1 cellular context compared by ENCODE assay signal in the genomic region with DNA sequence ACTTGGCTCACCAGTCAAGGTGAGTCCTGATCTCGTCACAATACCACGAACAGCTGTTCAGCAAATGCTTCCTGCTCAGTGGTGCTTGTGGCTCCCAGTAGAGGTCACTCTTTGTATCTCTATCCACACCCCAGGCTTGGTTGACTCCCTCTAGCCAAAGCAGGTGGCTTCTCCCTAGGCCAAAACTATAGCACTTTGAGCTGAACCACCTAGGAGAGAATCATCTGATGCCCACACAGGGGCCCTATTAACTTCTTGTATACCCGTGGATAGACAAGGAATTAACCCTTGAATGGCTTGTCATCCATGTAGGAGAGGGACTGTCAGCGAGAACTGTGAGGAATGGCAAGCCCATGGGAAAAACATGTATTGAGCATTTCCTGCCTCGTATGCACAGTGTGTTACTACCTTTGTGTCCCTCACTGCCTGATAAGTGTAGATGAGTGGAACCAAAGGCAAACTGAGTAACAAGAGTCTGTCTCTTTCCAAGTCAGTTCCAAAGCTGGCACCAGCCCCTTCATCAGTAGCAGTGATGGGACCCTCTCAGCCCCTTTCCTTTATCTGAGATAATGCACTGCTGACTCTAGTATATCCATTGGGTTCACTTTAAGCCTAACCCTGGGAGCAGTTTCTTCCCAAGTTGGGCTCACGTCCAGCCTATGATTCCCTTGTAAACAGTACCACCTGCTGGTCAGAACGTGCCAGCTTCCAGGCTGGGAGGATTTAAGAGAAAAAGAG.
TF ChIP-seq lines count a peak whose summit lies in the region.

No MANE protein-coding gene starts in this region.

TF ChIP-seq in K562, 482 proteins besides CTCF, POLR2A, EP300 and RAD21 (continued from another document):
- TF ChIP-seq, protein P1, sequence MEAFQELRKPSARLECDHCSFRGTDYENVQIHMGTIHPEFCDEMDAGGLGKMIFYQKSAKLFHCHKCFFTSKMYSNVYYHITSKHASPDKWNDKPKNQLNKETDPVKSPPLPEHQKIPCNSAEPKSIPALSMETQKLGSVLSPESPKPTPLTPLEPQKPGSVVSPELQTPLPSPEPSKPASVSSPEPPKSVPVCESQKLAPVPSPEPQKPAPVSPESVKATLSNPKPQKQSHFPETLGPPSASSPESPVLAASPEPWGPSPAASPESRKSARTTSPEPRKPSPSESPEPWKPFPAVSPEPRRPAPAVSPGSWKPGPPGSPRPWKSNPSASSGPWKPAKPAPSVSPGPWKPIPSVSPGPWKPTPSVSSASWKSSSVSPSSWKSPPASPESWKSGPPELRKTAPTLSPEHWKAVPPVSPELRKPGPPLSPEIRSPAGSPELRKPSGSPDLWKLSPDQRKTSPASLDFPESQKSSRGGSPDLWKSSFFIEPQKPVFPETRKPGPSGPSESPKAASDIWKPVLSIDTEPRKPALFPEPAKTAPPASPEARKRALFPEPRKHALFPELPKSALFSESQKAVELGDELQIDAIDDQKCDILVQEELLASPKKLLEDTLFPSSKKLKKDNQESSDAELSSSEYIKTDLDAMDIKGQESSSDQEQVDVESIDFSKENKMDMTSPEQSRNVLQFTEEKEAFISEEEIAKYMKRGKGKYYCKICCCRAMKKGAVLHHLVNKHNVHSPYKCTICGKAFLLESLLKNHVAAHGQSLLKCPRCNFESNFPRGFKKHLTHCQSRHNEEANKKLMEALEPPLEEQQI (IDR thresholded peaks at IDR 0.05) = no peak
- TF ChIP-seq, protein P2, sequence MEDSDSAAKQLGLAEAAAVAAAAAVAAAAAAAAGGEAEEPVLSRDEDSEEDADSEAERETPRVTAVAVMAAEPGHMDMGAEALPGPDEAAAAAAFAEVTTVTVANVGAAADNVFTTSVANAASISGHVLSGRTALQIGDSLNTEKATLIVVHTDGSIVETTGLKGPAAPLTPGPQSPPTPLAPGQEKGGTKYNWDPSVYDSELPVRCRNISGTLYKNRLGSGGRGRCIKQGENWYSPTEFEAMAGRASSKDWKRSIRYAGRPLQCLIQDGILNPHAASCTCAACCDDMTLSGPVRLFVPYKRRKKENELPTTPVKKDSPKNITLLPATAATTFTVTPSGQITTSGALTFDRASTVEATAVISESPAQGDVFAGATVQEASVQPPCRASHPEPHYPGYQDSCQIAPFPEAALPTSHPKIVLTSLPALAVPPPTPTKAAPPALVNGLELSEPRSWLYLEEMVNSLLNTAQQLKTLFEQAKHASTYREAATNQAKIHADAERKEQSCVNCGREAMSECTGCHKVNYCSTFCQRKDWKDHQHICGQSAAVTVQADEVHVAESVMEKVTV (CRISPR knock-in tag; IDR thresholded peaks at IDR 0.05) = peak; percentile 72
- TF ChIP-seq, protein P3, sequence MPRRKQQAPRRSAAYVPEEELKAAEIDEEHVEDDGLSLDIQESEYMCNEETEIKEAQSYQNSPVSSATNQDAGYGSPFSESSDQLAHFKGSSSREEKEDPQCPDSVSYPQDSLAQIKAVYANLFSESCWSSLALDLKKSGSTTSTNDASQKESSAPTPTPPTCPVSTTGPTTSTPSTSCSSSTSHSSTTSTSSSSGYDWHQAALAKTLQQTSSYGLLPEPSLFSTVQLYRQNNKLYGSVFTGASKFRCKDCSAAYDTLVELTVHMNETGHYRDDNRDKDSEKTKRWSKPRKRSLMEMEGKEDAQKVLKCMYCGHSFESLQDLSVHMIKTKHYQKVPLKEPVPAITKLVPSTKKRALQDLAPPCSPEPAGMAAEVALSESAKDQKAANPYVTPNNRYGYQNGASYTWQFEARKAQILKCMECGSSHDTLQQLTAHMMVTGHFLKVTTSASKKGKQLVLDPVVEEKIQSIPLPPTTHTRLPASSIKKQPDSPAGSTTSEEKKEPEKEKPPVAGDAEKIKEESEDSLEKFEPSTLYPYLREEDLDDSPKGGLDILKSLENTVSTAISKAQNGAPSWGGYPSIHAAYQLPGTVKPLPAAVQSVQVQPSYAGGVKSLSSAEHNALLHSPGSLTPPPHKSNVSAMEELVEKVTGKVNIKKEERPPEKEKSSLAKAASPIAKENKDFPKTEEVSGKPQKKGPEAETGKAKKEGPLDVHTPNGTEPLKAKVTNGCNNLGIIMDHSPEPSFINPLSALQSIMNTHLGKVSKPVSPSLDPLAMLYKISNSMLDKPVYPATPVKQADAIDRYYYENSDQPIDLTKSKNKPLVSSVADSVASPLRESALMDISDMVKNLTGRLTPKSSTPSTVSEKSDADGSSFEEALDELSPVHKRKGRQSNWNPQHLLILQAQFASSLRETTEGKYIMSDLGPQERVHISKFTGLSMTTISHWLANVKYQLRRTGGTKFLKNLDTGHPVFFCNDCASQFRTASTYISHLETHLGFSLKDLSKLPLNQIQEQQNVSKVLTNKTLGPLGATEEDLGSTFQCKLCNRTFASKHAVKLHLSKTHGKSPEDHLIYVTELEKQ (CRISPR knock-in tag; IDR thresholded peaks at IDR 0.05) = no peak
- TF ChIP-seq JUND (IDR thresholded peaks at IDR 0.05; ENCODE audit: borderline replicate concordance, low read depth, low read length) (0 out of 2 replicates have a peak, but pooled peaks have one; percentile 4), JUND (tag; IDR thresholded peaks at IDR 0.05; ENCODE audit: borderline replicate concordance, low read depth, low read length) (no peak), NELFE (IDR thresholded peaks at IDR 0.05; ENCODE audit: insufficient read depth, insufficient read length) (no peak), BCL6 (CRISPR knock-in tag; IDR thresholded peaks at IDR 0.05) (no peak), ZBTB8A (IDR thresholded peaks at IDR 0.05; ENCODE audit: partially characterized antibody) (no peak), RFX5 (IDR thresholded peaks at IDR 0.05; ENCODE audit: low read depth, low read length) (no peak), PML (IDR thresholded peaks at IDR 0.05; ENCODE audit: low read length) (no peak), CREBBP (IDR thresholded peaks at IDR 0.05; ENCODE audit: low read depth, low read length) (no peak), ZNF174 (CRISPR knock-in tag; IDR thresholded peaks at IDR 0.05) (no peak), GATAD2B (IDR thresholded peaks at IDR 0.05; ENCODE audit: borderline replicate concordance) (no peak), IFI16 (CRISPR knock-in tag; IDR thresholded peaks at IDR 0.05) (no peak), ZNF586 (CRISPR knock-in tag; conservative IDR thresholded peaks at IDR 0.05) (no peak)
- TF ChIP-seq, protein P4, sequence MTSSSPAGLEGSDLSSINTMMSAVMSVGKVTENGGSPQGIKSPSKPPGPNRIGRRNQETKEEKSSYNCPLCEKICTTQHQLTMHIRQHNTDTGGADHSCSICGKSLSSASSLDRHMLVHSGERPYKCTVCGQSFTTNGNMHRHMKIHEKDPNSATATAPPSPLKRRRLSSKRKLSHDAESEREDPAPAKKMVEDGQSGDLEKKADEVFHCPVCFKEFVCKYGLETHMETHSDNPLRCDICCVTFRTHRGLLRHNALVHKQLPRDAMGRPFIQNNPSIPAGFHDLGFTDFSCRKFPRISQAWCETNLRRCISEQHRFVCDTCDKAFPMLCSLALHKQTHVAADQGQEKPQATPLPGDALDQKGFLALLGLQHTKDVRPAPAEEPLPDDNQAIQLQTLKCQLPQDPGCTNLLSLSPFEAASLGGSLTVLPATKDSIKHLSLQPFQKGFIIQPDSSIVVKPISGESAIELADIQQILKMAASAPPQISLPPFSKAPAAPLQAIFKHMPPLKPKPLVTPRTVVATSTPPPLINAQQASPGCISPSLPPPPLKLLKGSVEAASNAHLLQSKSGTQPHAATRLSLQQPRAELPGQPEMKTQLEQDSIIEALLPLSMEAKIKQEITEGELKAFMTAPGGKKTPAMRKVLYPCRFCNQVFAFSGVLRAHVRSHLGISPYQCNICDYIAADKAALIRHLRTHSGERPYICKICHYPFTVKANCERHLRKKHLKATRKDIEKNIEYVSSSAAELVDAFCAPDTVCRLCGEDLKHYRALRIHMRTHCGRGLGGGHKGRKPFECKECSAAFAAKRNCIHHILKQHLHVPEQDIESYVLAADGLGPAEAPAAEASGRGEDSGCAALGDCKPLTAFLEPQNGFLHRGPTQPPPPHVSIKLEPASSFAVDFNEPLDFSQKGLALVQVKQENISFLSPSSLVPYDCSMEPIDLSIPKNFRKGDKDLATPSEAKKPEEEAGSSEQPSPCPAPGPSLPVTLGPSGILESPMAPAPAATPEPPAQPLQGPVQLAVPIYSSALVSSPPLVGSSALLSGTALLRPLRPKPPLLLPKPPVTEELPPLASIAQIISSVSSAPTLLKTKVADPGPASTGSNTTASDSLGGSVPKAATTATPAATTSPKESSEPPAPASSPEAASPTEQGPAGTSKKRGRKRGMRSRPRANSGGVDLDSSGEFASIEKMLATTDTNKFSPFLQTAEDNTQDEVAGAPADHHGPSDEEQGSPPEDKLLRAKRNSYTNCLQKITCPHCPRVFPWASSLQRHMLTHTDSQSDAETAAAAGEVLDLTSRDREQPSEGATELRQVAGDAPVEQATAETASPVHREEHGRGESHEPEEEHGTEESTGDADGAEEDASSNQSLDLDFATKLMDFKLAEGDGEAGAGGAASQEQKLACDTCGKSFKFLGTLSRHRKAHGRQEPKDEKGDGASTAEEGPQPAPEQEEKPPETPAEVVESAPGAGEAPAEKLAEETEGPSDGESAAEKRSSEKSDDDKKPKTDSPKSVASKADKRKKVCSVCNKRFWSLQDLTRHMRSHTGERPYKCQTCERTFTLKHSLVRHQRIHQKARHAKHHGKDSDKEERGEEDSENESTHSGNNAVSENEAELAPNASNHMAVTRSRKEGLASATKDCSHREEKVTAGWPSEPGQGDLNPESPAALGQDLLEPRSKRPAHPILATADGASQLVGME (CRISPR knock-in tag; IDR thresholded peaks at IDR 0.05) = no peak
- TF ChIP-seq, protein P5, sequence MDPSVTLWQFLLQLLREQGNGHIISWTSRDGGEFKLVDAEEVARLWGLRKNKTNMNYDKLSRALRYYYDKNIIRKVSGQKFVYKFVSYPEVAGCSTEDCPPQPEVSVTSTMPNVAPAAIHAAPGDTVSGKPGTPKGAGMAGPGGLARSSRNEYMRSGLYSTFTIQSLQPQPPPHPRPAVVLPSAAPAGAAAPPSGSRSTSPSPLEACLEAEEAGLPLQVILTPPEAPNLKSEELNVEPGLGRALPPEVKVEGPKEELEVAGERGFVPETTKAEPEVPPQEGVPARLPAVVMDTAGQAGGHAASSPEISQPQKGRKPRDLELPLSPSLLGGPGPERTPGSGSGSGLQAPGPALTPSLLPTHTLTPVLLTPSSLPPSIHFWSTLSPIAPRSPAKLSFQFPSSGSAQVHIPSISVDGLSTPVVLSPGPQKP (CRISPR knock-in tag; IDR thresholded peaks at IDR 0.05) = no peak
TF ChIP-seq in K562: peak in this region for 15.
